In genomic region chr16:70689970-70690905, GRCh38 we compare ENCODE assay signal across 13 cellular contexts. TPM values are rescaled to one million over a fixed set of nuclear protein-coding genes. Genes with fewer than 3 reads are reported as not detected.
DNase-seq lines count a peak whose midpoint lies in the region; ATAC-seq and TF ChIP-seq lines count a peak whose summit lies in the region.
"Had no signal": no experiment of that assay in that cellular context is flagged by ENCODE, and none has a peak within 500 bp of the region (broad histone marks: within the 10 kb centered on the region; RNA-seq: fewer than 3 reads in every experiment).

No MANE protein-coding gene starts in this region.

- H3K27me3 ChIP-seq in heart right ventricle (peaks cover 0 to 2% (median 0%) of the 10 kb centered on the region in 7 donors), prostate gland (replicated peaks; ENCODE audit: insufficient read depth) (no peaks in the 10 kb centered on the region), aorta (ENCODE audit: control insufficient read depth in 1 of 2, insufficient read depth in 2 of 2, low read length in 1 of 2) (no peaks in the 10 kb centered on the region)

- DNase-seq in Right ventricle myocardium inferior (ENCODE audit: missing footprints) (peak; percentile 44), cardiac septum (ENCODE audit: low spot score) (no peak), heart right ventricle (peak in 1 of 2 donors; percentile 14), prostate gland (ENCODE audit: low spot score) (no peak), aorta (peak; percentile 55 to 77), NCI-H187 (lab: John Stamatoyannopoulos, UW) (no peak)
- DNase-seq: activated CD4-positive, CD25-positive, alpha-beta regulatory T cell; DMS79; KBM-7; SHP77 had no signal

- intact Hi-C loops in Right ventricle myocardium inferior (cut with DNase I) (loop anchor here (2.0 kb wide), 1 partner anchor 47 kb away; no protein-coding TSS in a partner anchor), cardiac septum (cut with DNase I) (loop anchor here (2.0 kb wide), 1 partner anchor 37 kb away; no protein-coding TSS in a partner anchor), heart right ventricle (cut with DNase I) (loop anchor here in 4 of 10 donors (5.0 to 10.0 kb wide), 3 partner anchors 47 to 77 kb away; no protein-coding TSS in a partner anchor), prostate gland (cut with DNase I) (no loop called here), aorta (cut with DNase I) (loop anchor here in 1 of 2 donors (5.0 kb wide), 2 partner anchors 47 to 62 kb away; no protein-coding TSS in a partner anchor)

- H3K27ac ChIP-seq in heart right ventricle (peak overlapping the region; percentile 27 to 94 (median 84)), prostate gland (peak overlapping the region; percentile 72 to 92), aorta (ENCODE audit: low read depth in 1 of 2, low read length in 2 of 2) (peak overlapping the region; percentile 81 to 97)

- peaks cover 66 to 91% (median 89%) of the 10 kb centered on the region in 9 donors for H3K4me1 ChIP-seq in heart right ventricle
- H3K4me1 ChIP-seq in prostate gland (replicated peaks) = peaks cover 24% of the 10 kb centered on the region
- peaks cover 0 to 2% of the 10 kb centered on the region in 2 donors for H3K4me1 ChIP-seq in aorta (ENCODE audit: control insufficient read depth in 1 of 2, insufficient read depth in 2 of 2, low read length in 2 of 2)

- no peaks in the 10 kb centered on the region for H3K36me3 ChIP-seq in heart right ventricle
- no peaks in the 10 kb centered on the region for H3K36me3 ChIP-seq in prostate gland
- no peaks in the 10 kb centered on the region for H3K36me3 ChIP-seq in aorta (ENCODE audit: control insufficient read depth in 1 of 2, insufficient read depth in 2 of 2, low read length in 1 of 2)

- ATAC-seq in Right ventricle myocardium inferior = no peak
- no peak for ATAC-seq in heart right ventricle
- no peak for ATAC-seq in aorta (ENCODE audit: low FRiP score)
- no peak for ATAC-seq in HG03432 (IDR thresholded peaks at IDR 0.05; ENCODE audit: unreplicated experiment)
- no peak for ATAC-seq in GM19351 (IDR thresholded peaks at IDR 0.05; ENCODE audit: unreplicated experiment)

- H3K4me3 ChIP-seq in heart right ventricle = no peak overlapping the region
- no peak overlapping the region for H3K4me3 ChIP-seq in prostate gland
- no peak overlapping the region for H3K4me3 ChIP-seq in aorta (ENCODE audit: low read length in 2 of 2)

- TF ChIP-seq CTCF in heart right ventricle (IDR thresholded peaks at IDR 0.05) = no peak
- no peak for TF ChIP-seq CTCF in prostate gland (IDR thresholded peaks at IDR 0.05)

- TF ChIP-seq POLR2A in prostate gland (IDR thresholded peaks at IDR 0.05) = no peak

- 79 to 83% methylated on average over 15 to 16 of the region's 16 CpGs for WGBS in heart right ventricle, 2 donors
- WGBS in prostate gland = 80% methylated on average over 16 of the region's 16 CpGs
- WGBS in aorta, 2 donors = 68 to 70% methylated on average over 16 of the region's 16 CpGs

- H3K9me3 ChIP-seq in heart right ventricle = no peaks in the 10 kb centered on the region
- no peaks in the 10 kb centered on the region for H3K9me3 ChIP-seq in prostate gland
- H3K9me3 ChIP-seq in aorta (ENCODE audit: control insufficient read depth, low read length) = no peaks in the 10 kb centered on the region

RNA-seq across cellular contexts. Expression of gene MTSS2, which starts 4.4 kb away (rescaled TPM):
- total RNA-seq in Right ventricle myocardium inferior = 88.4 TPM
- 63.4 TPM for total RNA-seq in cardiac septum
- total RNA-seq in heart right ventricle = 100 to 1,000 TPM in 2 of 10 donors, 10 to 100 TPM in 8; 39.8 to 121 (median 62.1) TPM
- polyA plus RNA-seq in heart right ventricle = 10 to 100 TPM; 39.0 to 39.7 TPM
- 10 to 100 TPM; 42.4 to 92.4 TPM for total RNA-seq in prostate gland
- total RNA-seq in aorta = 10 to 100 TPM; 65.7 to 87.4 TPM
- 10 to 100 TPM; 22.0 to 33.4 TPM for polyA plus RNA-seq in aorta

RNA-seq across cellular contexts. Expression of gene IL34, which starts 43.9 kb away (rescaled TPM):
- total RNA-seq in Right ventricle myocardium inferior (2.0 TPM), cardiac septum (1.2 TPM), heart right ventricle (1 to 10 TPM in 8 of 10 donors, under 1 TPM in 2; 0.37 to 4.4 (median 2.1) TPM), prostate gland (10 to 100 TPM in 1 of 2 donors, 1 to 10 TPM in 1; 2.9 to 16.6 TPM), aorta (10 to 100 TPM; 14.2 to 21.9 TPM)
- polyA plus RNA-seq in heart right ventricle (1 to 10 TPM in 1 of 2 donors, under 1 TPM in 1; 0.72 to 2.7 TPM), aorta (10 to 100 TPM; 19.4 to 98.6 TPM)
- total RNA-seq: activated T-helper 1 cell treated with anti-CD3 and anti-CD28 coated beads, Interleukin-12 subunit alpha, Interleukin-12 subunit beta, Interleukin-2, Interleukin-4 antibody, amounts not matched to agents 30 ng/mL and 10 ng/mL and 1 ng/mL, durations not matched to agents 14 hours and 24 hours and 36 hours had no signal

Comparison
In these comparisons a context has a peak if more than half of its experiments do, and no peak if none do; other contexts are left out.
1. DNase-seq: peak in Right ventricle myocardium inferior (single experiment) and aorta (2 of 2); none in cardiac septum (single experiment), prostate gland (single experiment) and NCI-H187 (0 of 2).
2. Peak in every context shown above with its lines, with median percentiles within 50 percentile points of each other: H3K27ac ChIP-seq.